21 cellular contexts compared by ENCODE assay signal in genomic region chr2:180063494-180063893, GRCh38.
"Had no signal": no experiment of that assay in that cellular context is flagged by ENCODE, and none has a peak within 500 bp of the region (broad histone marks: within the 10 kb centered on the region; RNA-seq: fewer than 3 reads in every experiment).

No MANE protein-coding gene starts in this region.

- H3K27me3 Mint-ChIP-seq: activated naive CD4-positive, alpha-beta T cell treated with anti-CD3 and anti-CD28 coated beads, Interleukin-2, amount 10 ng/mL, durations not matched to agents 7 days and 5 days; stimulated activated memory B cell treated with anti-CD40 and anti-IgM and Interleukin-4, amounts not matched to agents 10 μg/mL and 1 μg/mL and 100 μg/mL, for 72 hours had no signal

- H3K27ac ChIP-seq: body of pancreas, gastroesophageal sphincter, neutrophil, right lobe of liver, stomach, suprapubic skin, transverse colon had no signal

- ATAC-seq: body of pancreas; gastroesophageal sphincter; natural killer cell; right lobe of liver; stimulated activated memory B cell treated with anti-CD40 and anti-IgM and Interleukin-4, amounts not matched to agents 10 μg/mL and 1 μg/mL and 100 μg/mL, for 72 hours had no signal

- H3K27me3 ChIP-seq: body of pancreas, gastroesophageal sphincter, right lobe of liver, stomach, suprapubic skin, transverse colon had no signal

- H3K4me1 Mint-ChIP-seq: activated naive CD4-positive, alpha-beta T cell treated with anti-CD3 and anti-CD28 coated beads, Interleukin-2, amount 10 ng/mL, durations not matched to agents 7 days and 5 days; natural killer cell; stimulated activated memory B cell treated with anti-CD40 and anti-IgM and Interleukin-4, amounts not matched to agents 10 μg/mL and 1 μg/mL and 100 μg/mL, for 72 hours had no signal

- H3K9me3 ChIP-seq: body of pancreas, gastroesophageal sphincter, neutrophil, right lobe of liver, stomach, suprapubic skin, transverse colon had no signal

- H3K4me3 ChIP-seq: body of pancreas, gastroesophageal sphincter, right lobe of liver, stomach, suprapubic skin, transverse colon had no signal

- H3K9me3 Mint-ChIP-seq: activated CD4-positive, alpha-beta memory T cell treated with anti-CD3 and anti-CD28 coated beads for 36 hours; activated naive CD4-positive, alpha-beta T cell treated with anti-CD3 and anti-CD28 coated beads, Interleukin-2, amount 10 ng/mL, durations not matched to agents 7 days and 5 days; natural killer cell; stimulated activated memory B cell treated with anti-CD40 and anti-IgM and Interleukin-4, amounts not matched to agents 10 μg/mL and 1 μg/mL and 100 μg/mL, for 72 hours had no signal

- H3K4me1 ChIP-seq: body of pancreas, gastroesophageal sphincter, right lobe of liver, stomach, suprapubic skin, transverse colon had no signal

- H3K36me3 Mint-ChIP-seq: activated CD4-positive, alpha-beta memory T cell treated with anti-CD3 and anti-CD28 coated beads for 36 hours; activated naive CD4-positive, alpha-beta T cell treated with anti-CD3 and anti-CD28 coated beads, Interleukin-2, amount 10 ng/mL, durations not matched to agents 7 days and 5 days; natural killer cell; stimulated activated memory B cell treated with anti-CD40 and anti-IgM and Interleukin-4, amounts not matched to agents 10 μg/mL and 1 μg/mL and 100 μg/mL, for 72 hours had no signal

- H3K27ac Mint-ChIP-seq: activated CD4-positive, alpha-beta memory T cell treated with anti-CD3 and anti-CD28 coated beads for 36 hours; activated naive CD4-positive, alpha-beta T cell treated with anti-CD3 and anti-CD28 coated beads, Interleukin-2, amount 10 ng/mL, durations not matched to agents 7 days and 5 days; natural killer cell; stimulated activated memory B cell treated with anti-CD40 and anti-IgM and Interleukin-4, amounts not matched to agents 10 μg/mL and 1 μg/mL and 100 μg/mL, for 72 hours had no signal

- H3K4me3 Mint-ChIP-seq: activated CD4-positive, alpha-beta memory T cell treated with anti-CD3 and anti-CD28 coated beads for 36 hours; activated naive CD4-positive, alpha-beta T cell treated with anti-CD3 and anti-CD28 coated beads, Interleukin-2, amount 10 ng/mL, durations not matched to agents 7 days and 5 days; natural killer cell; stimulated activated memory B cell treated with anti-CD40 and anti-IgM and Interleukin-4, amounts not matched to agents 10 μg/mL and 1 μg/mL and 100 μg/mL, for 72 hours had no signal

- H3K36me3 ChIP-seq: gastroesophageal sphincter, neutrophil, right lobe of liver, stomach, suprapubic skin, transverse colon had no signal

- DNase-seq: activated CD4-positive, alpha-beta memory T cell treated with anti-CD3 and anti-CD28 coated beads for 36 hours; activated CD4-positive, alpha-beta T cell treated with anti-CD3 and anti-CD28 coated beads for 48 hours; activated effector memory CD4-positive, alpha-beta T cell treated with anti-CD3 and anti-CD28 coated beads, Interleukin-2, amount 50 U/mL, for 16 hours; activated naive CD4-positive, alpha-beta T cell treated with anti-CD3 and anti-CD28 coated beads, Interleukin-2, amount 10 ng/mL, durations not matched to agents 7 days and 5 days; amygdala; body of pancreas; dermis blood vessel endothelial cell; effector CD8-positive, alpha-beta T cell; head of caudate nucleus; hypothalamus; midbrain; natural killer cell; right lobe of liver; small intestine; stimulated activated CD4-positive, alpha-beta T cell treated with anti-CD3 and anti-CD28 coated beads, Interleukin-2, amount 100 ng/mL, for 24 hours; stomach; transverse colon had no signal
